ENCODE assay signal across 25 cellular contexts in the genomic region with DNA sequence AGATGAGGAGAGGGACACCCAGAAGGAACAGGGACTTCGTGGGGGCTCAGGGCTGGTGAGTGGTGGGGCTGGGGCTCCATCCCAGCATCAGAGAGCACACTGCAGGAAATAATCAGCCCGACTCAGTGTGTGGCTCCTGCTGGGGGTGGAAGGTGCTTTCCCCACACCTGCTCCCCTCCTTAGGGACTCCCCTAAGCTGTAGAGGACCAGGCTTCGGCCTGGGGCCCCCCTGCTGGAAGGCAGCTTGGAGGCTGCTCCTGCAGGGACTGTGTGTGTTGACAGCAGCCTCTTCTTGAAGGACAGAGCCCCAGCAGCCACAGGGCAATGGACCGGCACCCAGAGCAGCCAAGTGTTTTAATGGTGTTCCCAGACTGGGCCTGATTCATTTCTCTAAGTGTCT. TPM values are rescaled to one million over a fixed set of nuclear protein-coding genes. Genes with fewer than 3 reads are reported as not detected.
"Had no signal": no experiment of that assay in that cellular context is flagged by ENCODE, and none has a peak within 500 bp of the region (broad histone marks: within the 10 kb centered on the region; RNA-seq: fewer than 3 reads in every experiment).

No MANE protein-coding gene starts in this region.

- H3K4me2 ChIP-seq: neural progenitor cell had no signal

- H3K27ac ChIP-seq: adrenal gland, body of pancreas, esophagus muscularis mucosa, neural progenitor cell, thoracic aorta, uterus had no signal

- H2AFZ ChIP-seq: neural progenitor cell had no signal

- H3K4me3 Mint-ChIP-seq: activated naive CD4-positive, alpha-beta T cell treated with anti-CD3 and anti-CD28 coated beads for 36 hours; activated naive CD8-positive, alpha-beta T cell treated with anti-CD3 and anti-CD28 coated beads for 36 hours; activated T-helper 1 cell treated with anti-CD3 and anti-CD28 coated beads, Interleukin-12 subunit alpha, Interleukin-12 subunit beta, Interleukin-2, Interleukin-4 antibody, amounts not matched to agents 30 ng/mL and 10 ng/mL and 1 ng/mL, durations not matched to agents 14 hours and 24 hours and 36 hours; natural killer cell; neural progenitor cell; stimulated activated effector memory CD8-positive, alpha-beta T cell treated with anti-CD3 and anti-CD28 coated beads, Interleukin-12 subunit alpha, Interleukin-12 subunit beta, amount 100 ng/mL, for 72 hours; stimulated activated naive CD8-positive, alpha-beta T cell treated with anti-CD3 and anti-CD28 coated beads, Interleukin-15, Interleukin-2, amounts not matched to agents 100 ng/mL and 50 ng/mL, for 24 hours had no signal

- H3K9me3 ChIP-seq: adrenal gland, body of pancreas, esophagus muscularis mucosa, thoracic aorta, uterus had no signal

- H3K36me3 ChIP-seq: adrenal gland, esophagus muscularis mucosa, neural progenitor cell, thoracic aorta, uterus had no signal

- H3K27me3 ChIP-seq: adrenal gland, body of pancreas, uterus had no signal

- H3K4me1 ChIP-seq: adrenal gland, neural progenitor cell had no signal

- H3K4me3 ChIP-seq: adrenal gland, body of pancreas, esophagus muscularis mucosa, neural progenitor cell, thoracic aorta, uterus had no signal

- H3K9me3 Mint-ChIP-seq: activated naive CD4-positive, alpha-beta T cell treated with anti-CD3 and anti-CD28 coated beads for 36 hours; activated T-helper 1 cell treated with anti-CD3 and anti-CD28 coated beads, Interleukin-12 subunit alpha, Interleukin-12 subunit beta, Interleukin-2, Interleukin-4 antibody, amounts not matched to agents 30 ng/mL and 10 ng/mL and 1 ng/mL, durations not matched to agents 14 hours and 24 hours and 36 hours; natural killer cell; stimulated activated effector memory CD8-positive, alpha-beta T cell treated with anti-CD3 and anti-CD28 coated beads, Interleukin-12 subunit alpha, Interleukin-12 subunit beta, amount 100 ng/mL, for 72 hours; stimulated activated naive CD8-positive, alpha-beta T cell treated with anti-CD3 and anti-CD28 coated beads, Interleukin-15, Interleukin-2, amounts not matched to agents 100 ng/mL and 50 ng/mL, for 24 hours had no signal

- H3K36me3 Mint-ChIP-seq: activated naive CD8-positive, alpha-beta T cell treated with anti-CD3 and anti-CD28 coated beads for 36 hours; natural killer cell; neural progenitor cell; stimulated activated effector memory CD8-positive, alpha-beta T cell treated with anti-CD3 and anti-CD28 coated beads, Interleukin-12 subunit alpha, Interleukin-12 subunit beta, amount 100 ng/mL, for 72 hours had no signal

- ATAC-seq: activated CD4-positive, CD25-positive, alpha-beta regulatory T cell treated with anti-CD3 and anti-CD28 coated beads, Interleukin-2, amount 50 U/mL, for 24 hours; body of pancreas; natural killer cell; right cardiac atrium; stimulated activated effector memory CD8-positive, alpha-beta T cell treated with anti-CD3 and anti-CD28 coated beads, Interleukin-12 subunit alpha, Interleukin-12 subunit beta, amount 100 ng/mL, for 72 hours had no signal

- H3K27ac Mint-ChIP-seq: activated naive CD4-positive, alpha-beta T cell treated with anti-CD3 and anti-CD28 coated beads for 36 hours; activated naive CD8-positive, alpha-beta T cell treated with anti-CD3 and anti-CD28 coated beads for 36 hours; activated T-helper 1 cell treated with anti-CD3 and anti-CD28 coated beads, Interleukin-12 subunit alpha, Interleukin-12 subunit beta, Interleukin-2, Interleukin-4 antibody, amounts not matched to agents 30 ng/mL and 10 ng/mL and 1 ng/mL, durations not matched to agents 14 hours and 24 hours and 36 hours; natural killer cell; neural progenitor cell; stimulated activated effector memory CD8-positive, alpha-beta T cell treated with anti-CD3 and anti-CD28 coated beads, Interleukin-12 subunit alpha, Interleukin-12 subunit beta, amount 100 ng/mL, for 72 hours; stimulated activated naive CD8-positive, alpha-beta T cell treated with anti-CD3 and anti-CD28 coated beads, Interleukin-15, Interleukin-2, amounts not matched to agents 100 ng/mL and 50 ng/mL, for 24 hours had no signal

- DNase-seq: activated CD4-positive, alpha-beta T cell treated with anti-CD3 and anti-CD28 coated beads for 48 hours; activated CD4-positive, alpha-beta T cell treated with anti-CD3 and anti-CD28 coated beads, Interleukin-2, amount 50 U/mL, for 48 hours; activated CD8-positive, alpha-beta memory T cell treated with anti-CD3 and anti-CD28 coated beads, Interleukin-2, amount 50 U/mL, for 4 hours; activated effector memory CD4-positive, alpha-beta T cell treated with anti-CD3 and anti-CD28 coated beads, Interleukin-2, amount 50 U/mL, for 16 hours; activated naive CD4-positive, alpha-beta T cell treated with anti-CD3 and anti-CD28 coated beads for 36 hours; activated naive CD8-positive, alpha-beta T cell treated with anti-CD3 and anti-CD28 coated beads for 36 hours; activated T-cell treated with anti-CD3 and anti-CD28 coated beads, Interleukin-2, amount 50 U/mL, for 1 hour; body of pancreas; cerebellar nuclear complex; cortex of kidney; foreskin melanocyte; natural killer cell; stimulated activated CD4-positive, alpha-beta T cell treated with anti-CD3 and anti-CD28 coated beads, Interleukin-4, amount 100 ng/mL, for 24 hours had no signal

- H3K9ac ChIP-seq: neural progenitor cell had no signal

RNA-seq across cellular contexts. Expression of gene FGD5, which starts 17.1 kb away (rescaled TPM):
- total RNA-seq: activated CD8-positive, alpha-beta memory T cell treated with anti-CD3 and anti-CD28 coated beads for 36 hours; activated naive CD4-positive, alpha-beta T cell treated with anti-CD3 and anti-CD28 coated beads for 36 hours; activated T-helper 1 cell treated with anti-CD3 and anti-CD28 coated beads, Interleukin-12 subunit alpha, Interleukin-12 subunit beta, Interleukin-2, Interleukin-4 antibody, amounts not matched to agents 30 ng/mL and 10 ng/mL and 1 ng/mL, durations not matched to agents 14 hours and 24 hours and 36 hours; natural killer cell; T-helper 1 cell treated with Interleukin-12 subunit alpha and Interleukin-12 subunit beta and Interleukin-4 antibody, amounts not matched to agents 30 ng/mL and 1 ng/mL, for 36 hours had no signal
